ENCODE assay signal across 16 cellular contexts in genomic region chr1:53085405-53085804, GRCh38. TPM values are rescaled to one million over a fixed set of nuclear protein-coding genes. Genes with fewer than 3 reads are reported as not detected.
DNase-seq lines count a peak whose midpoint lies in the region; ATAC-seq and TF ChIP-seq lines count a peak whose summit lies in the region.
"Had no signal": no experiment of that assay in that cellular context is flagged by ENCODE, and none has a peak within 500 bp of the region (broad histone marks: within the 10 kb centered on the region; RNA-seq: fewer than 3 reads in every experiment).

No MANE protein-coding gene starts in this region.

- no peaks in the 10 kb centered on the region for H4K20me1 ChIP-seq in SK-N-SH (ENCODE audit: insufficient read depth)
- H4K20me1 ChIP-seq in osteoblast (ENCODE audit: insufficient read depth, low read length) = no peaks in the 10 kb centered on the region

- no peak overlapping the region for H3K4me3 Mint-ChIP-seq in activated T-helper 2 cell treated with anti-CD3 and anti-CD28 coated beads, Interferon-gamma antibody, Interleukin-2, Interleukin-4, amounts not matched to agents 10 μg/mL and 5 μg/mL and 100 μg/mL, durations not matched to agents 14 hours and 24 hours and 36 hours (ENCODE audit: low read depth)
- H3K4me3 Mint-ChIP-seq: CD4-positive, alpha-beta T cell had no signal

- no peak overlapping the region; a peak in 1 of 4 replicates for H3K27ac ChIP-seq in SK-N-SH (ENCODE audit: low read depth in 2 of 2, low read length in 1 of 2)
- peak overlapping the region; percentile 92 for H3K27ac ChIP-seq in WERI-Rb-1
- no peak overlapping the region for H3K27ac ChIP-seq in osteoblast (ENCODE audit: low read depth, low read length)
- H3K27ac ChIP-seq: 22Rv1, C4-2B had no signal

- no peak overlapping the region for H3K9ac ChIP-seq in SK-N-SH

- DNase-seq in SK-N-SH = peak; percentile 52
- DNase-seq in WERI-Rb-1 = no peak
- DNase-seq in osteoblast (ENCODE audit: insufficient read length, low spot score, missing footprints) = peak; percentile 53
- no peak for DNase-seq in activated CD4-positive, CD25-positive, alpha-beta regulatory T cell (lab: John Stamatoyannopoulos, UW)
- DNase-seq in activated T-helper 2 cell treated with anti-CD3 and anti-CD28 coated beads, Interferon-gamma antibody, Interleukin-2, Interleukin-4, amounts not matched to agents 10 μg/mL and 5 μg/mL and 100 μg/mL, durations not matched to agents 14 hours and 24 hours and 36 hours (ENCODE audit: low spot score) = no peak
- DNase-seq: AML-193; Caco-2; CD4-positive, alpha-beta T cell had no signal

- H3K36me3 ChIP-seq in SK-N-SH (replicated peaks in 1 of 2; ENCODE audit: control insufficient read depth in 1 of 2, insufficient read depth in 2 of 2, low read length in 1 of 2) = no peaks in the 10 kb centered on the region
- peaks cover 44% of the 10 kb centered on the region for H3K36me3 ChIP-seq in WERI-Rb-1
- no peaks in the 10 kb centered on the region for H3K36me3 ChIP-seq in osteoblast (ENCODE audit: insufficient read depth, low read length)
- H3K36me3 ChIP-seq: HAP-1 had no signal

- WGBS in SK-N-SH (ENCODE audit: low lambda C conversion rate) = 79% methylated on average over 5 of the region's 8 CpGs

- H3K9me3 ChIP-seq in SK-N-SH = no peaks in the 10 kb centered on the region
- H3K9me3 ChIP-seq in WERI-Rb-1 (ENCODE audit: severe bottlenecking) = no peaks in the 10 kb centered on the region
- no peaks in the 10 kb centered on the region for H3K9me3 ChIP-seq in osteoblast (ENCODE audit: low read depth, low read length)
- H3K9me3 ChIP-seq: A549, Caco-2, HAP-1 had no signal

- no peaks in the 10 kb centered on the region for H3K36me3 Mint-ChIP-seq in activated T-helper 2 cell treated with anti-CD3 and anti-CD28 coated beads, Interferon-gamma antibody, Interleukin-2, Interleukin-4, amounts not matched to agents 10 μg/mL and 5 μg/mL and 100 μg/mL, durations not matched to agents 14 hours and 24 hours and 36 hours (ENCODE audit: low read depth)
- H3K36me3 Mint-ChIP-seq: IgD-negative memory B cell had no signal

- no peak for TF ChIP-seq CTCF in SK-N-SH (IDR thresholded peaks at IDR 0.05)
- no peak for TF ChIP-seq CTCF in WERI-Rb-1 (IDR thresholded peaks at IDR 0.05; ENCODE audit: low read depth, low read length)
- TF ChIP-seq CTCF in osteoblast (IDR thresholded peaks at IDR 0.05; ENCODE audit: extremely low read depth, low read depth, low read length) = no peak

- no peak overlapping the region for H3K27ac Mint-ChIP-seq in activated T-helper 2 cell treated with anti-CD3 and anti-CD28 coated beads, Interferon-gamma antibody, Interleukin-2, Interleukin-4, amounts not matched to agents 10 μg/mL and 5 μg/mL and 100 μg/mL, durations not matched to agents 14 hours and 24 hours and 36 hours
- H3K27ac Mint-ChIP-seq: CD4-positive, alpha-beta T cell; IgD-negative memory B cell had no signal

- peaks cover 3 to 36% of the 10 kb centered on the region in 2 experiments; a peak in 1 of 4 replicates for H3K4me1 ChIP-seq in SK-N-SH (ENCODE audit: control insufficient read depth in 1 of 2, insufficient read depth in 2 of 2, low read depth in 1 of 2, low read length in 1 of 2)
- peaks cover 7% of the 10 kb centered on the region for H3K4me1 ChIP-seq in osteoblast (ENCODE audit: insufficient read depth, low read length)
- H3K4me1 ChIP-seq: HAP-1 had no signal

- no peaks in the 10 kb centered on the region for H3K9me3 Mint-ChIP-seq in activated T-helper 2 cell treated with anti-CD3 and anti-CD28 coated beads, Interferon-gamma antibody, Interleukin-2, Interleukin-4, amounts not matched to agents 10 μg/mL and 5 μg/mL and 100 μg/mL, durations not matched to agents 14 hours and 24 hours and 36 hours
- H3K9me3 Mint-ChIP-seq: CD4-positive, alpha-beta T cell; IgD-negative memory B cell had no signal

- TF ChIP-seq RAD21 in SK-N-SH (IDR thresholded peaks at IDR 0.05; ENCODE audit: low read length) = no peak

- no peak for ATAC-seq in SK-N-SH treated with all-trans-retinoic acid at 6 μM for 48 hours
- ATAC-seq in HG03521 (IDR thresholded peaks at IDR 0.05; ENCODE audit: unreplicated experiment) = no peak
- ATAC-seq: A549 had no signal

- H3K9me2 ChIP-seq in SK-N-SH = no peaks in the 10 kb centered on the region

- H3F3A ChIP-seq in SK-N-SH (replicated peaks; ENCODE audit: insufficient read depth) = no peaks in the 10 kb centered on the region

- CTCF ChIA-PET in SK-N-SH (lab: Yijun Ruan, JAX) = interaction anchor here (0.8 to 1.2 kb wide), 2 partner anchors 85 to 180 kb away, joined by 3 read pairs; no protein-coding TSS in a partner anchor

- POLR2A ChIA-PET in SK-N-SH (lab: Yijun Ruan, JAX) = no interaction called here

- TF ChIP-seq EP300 in SK-N-SH (IDR thresholded peaks at IDR 0.05; ENCODE audit: borderline replicate concordance in 1 of 2, low read depth in 1 of 2, low read length in 1 of 2) = no peak

- H3K4me3 ChIP-seq in SK-N-SH (ENCODE audit: low read depth in 2 of 2, low read length in 1 of 2) (no peak overlapping the region), WERI-Rb-1 (ENCODE audit: low read depth, low read length) (no peak overlapping the region), osteoblast (ENCODE audit: insufficient read depth, low read length) (no peak overlapping the region)
- H3K4me3 ChIP-seq: A549, HAP-1 had no signal

- H3K4me2 ChIP-seq in SK-N-SH = no peak overlapping the region
- no peak overlapping the region for H3K4me2 ChIP-seq in osteoblast (ENCODE audit: insufficient read depth, low read length)
- H3K4me2 ChIP-seq: A549 had no signal

- H3K4me1 Mint-ChIP-seq in activated T-helper 2 cell treated with anti-CD3 and anti-CD28 coated beads, Interferon-gamma antibody, Interleukin-2, Interleukin-4, amounts not matched to agents 10 μg/mL and 5 μg/mL and 100 μg/mL, durations not matched to agents 14 hours and 24 hours and 36 hours (ENCODE audit: low read depth) = no peaks in the 10 kb centered on the region
- H3K4me1 Mint-ChIP-seq: IgD-negative memory B cell had no signal

- H2AFZ ChIP-seq in SK-N-SH (ENCODE audit: low read depth) (no peak overlapping the region), osteoblast (ENCODE audit: low read length) (no peak overlapping the region)

- no peaks in the 10 kb centered on the region for H3K27me3 Mint-ChIP-seq in activated T-helper 2 cell treated with anti-CD3 and anti-CD28 coated beads, Interferon-gamma antibody, Interleukin-2, Interleukin-4, amounts not matched to agents 10 μg/mL and 5 μg/mL and 100 μg/mL, durations not matched to agents 14 hours and 24 hours and 36 hours (ENCODE audit: low read depth)
- H3K27me3 Mint-ChIP-seq: CD4-positive, alpha-beta T cell; IgD-negative memory B cell had no signal

- H3K79me2 ChIP-seq in SK-N-SH (ENCODE audit: insufficient read depth) (no peaks in the 10 kb centered on the region), osteoblast (ENCODE audit: insufficient read depth, low read length) (no peaks in the 10 kb centered on the region)

- intact Hi-C loops in activated T-helper 2 cell treated with anti-CD3 and anti-CD28 coated beads, Interferon-gamma antibody, Interleukin-2, Interleukin-4, amounts not matched to agents 10 μg/mL and 5 μg/mL and 100 μg/mL, durations not matched to agents 14 hours and 24 hours and 36 hours (cut with micrococcal nuclease) = no loop called here

- H3K27me3 ChIP-seq in SK-N-SH (ENCODE audit: insufficient read depth) = no peaks in the 10 kb centered on the region
- no peaks in the 10 kb centered on the region for H3K27me3 ChIP-seq in WERI-Rb-1 (ENCODE audit: insufficient read depth, low read depth, severe bottlenecking)
- H3K27me3 ChIP-seq in osteoblast (ENCODE audit: insufficient read depth, low read length) = no peaks in the 10 kb centered on the region

TF ChIP-seq in SK-N-SH, 30 proteins besides CTCF, POLR2A, EP300 and RAD21:
- no peak for TF ChIP-seq YY1 (IDR thresholded peaks at IDR 0.05; ENCODE audit: low read depth)
- TF ChIP-seq FOXJ3 (CRISPR knock-in tag; IDR thresholded peaks at IDR 0.05) = 0 out of 2 replicates have a peak, but pooled peaks have one; percentile 17
- TF ChIP-seq PBX3 (IDR thresholded peaks at IDR 0.05) = no peak
- no peak for TF ChIP-seq JUND (IDR thresholded peaks at IDR 0.05)

TF ChIP-seq in SK-N-SH treated with all-trans-retinoic acid at 6 μM for 48 hours, 23 proteins besides CTCF, POLR2A, EP300 and RAD21:
- no peak for TF ChIP-seq TSHZ2 (CRISPR knock-in tag; IDR thresholded peaks at IDR 0.05)

RNA-seq across cellular contexts. Expression of gene PODN, which starts 23.4 kb away (rescaled TPM):
- 2.0 and 2.9 TPM in 2 replicates for polyA plus RNA-seq in SK-N-SH (2012; rRNA removed)
- 1.2 and 2.7 TPM in 2 replicates for polyA plus RNA-seq in SK-N-SH (2012; cell fraction: cytosol; rRNA removed)
- polyA plus RNA-seq in SK-N-SH (2012; cell fraction: nucleus; rRNA removed) = 6.3 TPM in 2 replicates
- total RNA-seq in osteoblast = 43.3 and 52.8 TPM in 2 replicates
- total RNA-seq in activated T-helper 2 cell treated with anti-CD3 and anti-CD28 coated beads, Interferon-gamma antibody, Interleukin-2, Interleukin-4, amounts not matched to agents 10 μg/mL and 5 μg/mL and 100 μg/mL, durations not matched to agents 14 hours and 24 hours and 36 hours = not detected in 2 replicates
- total RNA-seq: Caco-2; CD4-positive, alpha-beta T cell had no signal
- polyA plus RNA-seq: IgD-negative memory B cell had no signal

RNA-seq across cellular contexts. Expression of gene SLC1A7, which starts 57.0 kb away (rescaled TPM):
- polyA plus RNA-seq in SK-N-SH (2012; rRNA removed) = not detected in 2 replicates
- not detected in 2 replicates for polyA plus RNA-seq in SK-N-SH (2012; cell fraction: cytosol; rRNA removed)
- polyA plus RNA-seq in SK-N-SH (2012; cell fraction: nucleus; rRNA removed) = 0.02 and 0.04 TPM in 2 replicates
- total RNA-seq in osteoblast = under 0.01 and 0.36 TPM in 2 replicates
- not detected in 2 replicates for total RNA-seq in activated T-helper 2 cell treated with anti-CD3 and anti-CD28 coated beads, Interferon-gamma antibody, Interleukin-2, Interleukin-4, amounts not matched to agents 10 μg/mL and 5 μg/mL and 100 μg/mL, durations not matched to agents 14 hours and 24 hours and 36 hours
- total RNA-seq: Caco-2; CD4-positive, alpha-beta T cell; H1 had no signal
- polyA plus RNA-seq: H1, IgD-negative memory B cell had no signal

Comparison
In these comparisons a context has a peak if more than half of its experiments do, and no peak if none do; other contexts are left out.
1. DNase-seq: peak in SK-N-SH (single experiment) and osteoblast (single experiment); none in WERI-Rb-1 (single experiment), activated CD4-positive, CD25-positive, alpha-beta regulatory T cell (0 of 4) and activated T-helper 2 cell treated with anti-CD3 and anti-CD28 coated beads, Interferon-gamma antibody, Interleukin-2, Interleukin-4, amounts not matched to agents 10 μg/mL and 5 μg/mL and 100 μg/mL, durations not matched to agents 14 hours and 24 hours and 36 hours (single experiment).
2. RNA of gene PODN, which starts 23.4 kb away (total RNA-seq): 43.3 to 52.8 TPM in osteoblast; not detected in activated T-helper 2 cell treated with anti-CD3 and anti-CD28 coated beads, Interferon-gamma antibody, Interleukin-2, Interleukin-4, amounts not matched to agents 10 μg/mL and 5 μg/mL and 100 μg/mL, durations not matched to agents 14 hours and 24 hours and 36 hours; every median in the first group is over 10 times any median in the second.